9 cellular contexts compared by ENCODE assay signal in the genomic region with DNA sequence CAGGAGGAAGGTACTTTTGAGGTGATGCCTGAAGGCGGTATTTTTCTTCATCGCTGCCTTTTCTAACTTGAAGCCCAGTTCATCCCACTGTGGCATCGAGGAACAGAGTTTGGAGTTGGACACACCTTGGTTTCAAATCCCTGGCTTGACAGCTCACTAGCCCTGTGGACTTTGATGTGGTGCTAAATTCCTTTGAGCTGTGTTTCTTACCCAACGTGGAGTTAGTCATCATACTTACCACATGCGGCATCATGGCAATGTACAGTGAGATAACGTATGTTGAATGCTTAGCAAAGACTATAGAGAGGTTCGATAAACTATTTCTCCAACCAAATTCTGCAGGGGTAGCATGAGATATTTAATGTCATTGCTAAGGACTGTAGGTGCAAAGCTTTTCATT. TPM values are rescaled to one million over a fixed set of nuclear protein-coding genes. Genes with fewer than 3 reads are reported as not detected.
A peak's percentile ranks its signal among the peaks of the same experiment; 100 is the strongest.
DNase-seq lines count a peak whose midpoint lies in the region; ATAC-seq lines count a peak whose summit lies in the region.
"Had no signal": no experiment of that assay in that cellular context is flagged by ENCODE, and none has a peak within 500 bp of the region (broad histone marks: within the 10 kb centered on the region; RNA-seq: fewer than 3 reads in every experiment).

No MANE protein-coding gene starts in this region.

- H3K4me1 ChIP-seq in HUES64 (ENCODE audit: insufficient read depth, low read length), result peaks cover 46% of the 10 kb centered on the region

- peak overlapping the region; percentile 83 for H3K4me3 ChIP-seq in HUES64 (ENCODE audit: low read length)
- H3K4me3 ChIP-seq: GM12878 had no signal

- peaks cover 62% of the 10 kb centered on the region for H3K4me1 Mint-ChIP-seq in central memory CD8-positive, alpha-beta T cell

- peaks cover 24% of the 10 kb centered on the region for H3K27me3 Mint-ChIP-seq in central memory CD8-positive, alpha-beta T cell

- H3K9ac ChIP-seq in HUES64 (ENCODE audit: low read depth, low read length), result no peak overlapping the region

- peaks cover 6% of the 10 kb centered on the region; the same call in 1 of the 2 replicates for H3K36me3 ChIP-seq in HUES64 (ENCODE audit: insufficient read depth, low read length)

- DNase-seq in AG08396 (ENCODE audit: low spot score) (peak; percentile 65), mesenteric fat pad (ENCODE audit: low spot score) (peak; percentile 28), HuH-7.5 (ENCODE audit: low spot score) (no peak), NCI-H1105 treated with DMSO at 0.1 percent for 48 hours (lab: John Stamatoyannopoulos, UW) (no peak), ecto neural progenitor cell (ENCODE audit: low spot score) (no peak)
- DNase-seq in central memory CD8-positive, alpha-beta T cell (ENCODE audit: low spot score in 2 of 2), result no peak

- H3K9me3 Mint-ChIP-seq in central memory CD8-positive, alpha-beta T cell, result no peaks in the 10 kb centered on the region

- ATAC-seq in central memory CD8-positive, alpha-beta T cell (replicated peaks; ENCODE audit: extremely low read depth, poor library complexity, severe bottlenecking), result peak; percentile 49
- ATAC-seq in GM18909 (IDR thresholded peaks at IDR 0.05; ENCODE audit: poor library complexity, unreplicated experiment), result no peak

- peaks cover 12% of the 10 kb centered on the region; the same call in 1 of the 2 replicates for H3K27me3 ChIP-seq in HUES64 (ENCODE audit: insufficient read depth, low read length)

- peaks cover 4% of the 10 kb centered on the region; the same call in 1 of the 2 replicates for H3K9me3 ChIP-seq in HUES64 (ENCODE audit: insufficient read depth, low read depth, low read length)

- H3K4me3 Mint-ChIP-seq in central memory CD8-positive, alpha-beta T cell, result peak overlapping the region; percentile 80

- H3K27ac ChIP-seq in HUES64 (ENCODE audit: low read depth, low read length), result no peak overlapping the region

- peaks cover 4% of the 10 kb centered on the region for H3K36me3 Mint-ChIP-seq in central memory CD8-positive, alpha-beta T cell (ENCODE audit: insufficient read depth)

- WGBS in HUES64, result 46% methylated on average over 6 of the region's 7 CpGs

- peak overlapping the region; percentile 23 for H3K27ac Mint-ChIP-seq in central memory CD8-positive, alpha-beta T cell (ENCODE audit: low read depth)

RNA-seq across cellular contexts. Expression of a gene that starts 3.4 kb away (rescaled TPM):
- 32.9 TPM for polyA plus RNA-seq in HUES64 (2013, experiment 1 of 2)
- 23.8 TPM for polyA plus RNA-seq in HUES64 (2013, experiment 2 of 2)
- total RNA-seq in mesenteric fat pad, result 35.6 TPM

Comparison
In these comparisons a context has a peak if more than half of its experiments do, and no peak if none do; other contexts are left out.
1. DNase-seq: peak in AG08396 (single experiment) and mesenteric fat pad (single experiment); none in central memory CD8-positive, alpha-beta T cell (0 of 2), HuH-7.5 (single experiment), NCI-H1105 treated with DMSO at 0.1 percent for 48 hours (single experiment) and ecto neural progenitor cell (single experiment).